8 cellular contexts compared by ENCODE assay signal in the genomic region with DNA sequence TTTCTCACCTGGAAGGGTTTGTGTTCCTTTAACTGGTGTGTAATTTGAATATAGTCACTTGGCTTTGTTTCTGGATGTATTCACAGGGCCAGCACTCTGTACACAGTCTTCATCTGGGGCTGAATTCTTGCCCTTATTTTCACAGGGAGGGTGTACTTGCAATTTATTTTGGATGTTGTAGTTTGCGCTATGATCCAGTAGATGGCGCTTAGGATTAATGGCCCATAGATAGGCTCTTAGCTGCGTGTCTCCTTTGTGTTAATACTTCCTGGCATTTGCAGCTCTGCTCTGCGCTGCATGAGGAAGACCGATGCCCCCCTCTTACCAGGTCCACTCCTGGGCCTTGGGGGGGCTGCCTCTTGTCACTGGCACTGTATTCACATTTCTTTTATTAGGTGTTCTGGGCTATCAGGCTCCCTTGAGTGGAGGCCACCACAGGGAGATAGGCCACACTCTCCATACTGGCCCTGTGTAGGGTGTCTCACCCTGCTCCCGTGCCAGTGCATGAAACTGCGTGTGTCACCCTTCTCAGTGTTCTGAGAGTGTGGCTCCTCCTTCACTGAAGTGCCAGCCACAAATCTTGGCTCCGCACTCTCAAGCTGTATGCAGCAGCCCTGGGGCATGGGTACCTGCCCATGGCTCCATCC.
A peak's percentile ranks its signal among the peaks of the same experiment; 100 is the strongest.
DNase-seq lines count a peak whose midpoint lies in the region; ATAC-seq, FAIRE-seq and TF ChIP-seq lines count a peak whose summit lies in the region.

No MANE protein-coding gene starts in this region.

- no peak overlapping the region for H2AFZ ChIP-seq in osteoblast (ENCODE audit: low read length)

- no peaks in the 10 kb centered on the region for H3K36me3 ChIP-seq in osteoblast (ENCODE audit: insufficient read depth, low read length)

- no peaks in the 10 kb centered on the region for H3K9me3 Mint-ChIP-seq in endothelial cell (ENCODE audit: unreplicated experiment)

- H3K4me2 ChIP-seq in osteoblast (ENCODE audit: insufficient read depth, low read length), result no peak overlapping the region

- H3K27ac ChIP-seq in osteoblast (ENCODE audit: low read depth, low read length), result no peak overlapping the region

- H3K27me3 Mint-ChIP-seq in endothelial cell (ENCODE audit: unreplicated experiment), result peaks cover 3% of the 10 kb centered on the region

- H3K79me2 ChIP-seq in osteoblast (ENCODE audit: insufficient read depth, low read length), result no peaks in the 10 kb centered on the region

- FAIRE-seq in GM19239 (lab: Jason Lieb, UNC), result peak; percentile 80

- ATAC-seq in HG03103 (IDR thresholded peaks at IDR 0.05; ENCODE audit: low read depth, unreplicated experiment) (peak; percentile 88), HG03045 (IDR thresholded peaks at IDR 0.05; ENCODE audit: unreplicated experiment) (no peak)

- H3K4me1 Mint-ChIP-seq in endothelial cell (ENCODE audit: unreplicated experiment), result no peaks in the 10 kb centered on the region

- no peaks in the 10 kb centered on the region for H3K27me3 ChIP-seq in osteoblast (ENCODE audit: insufficient read depth, low read length)

- TF ChIP-seq CTCF in endothelial cell (IDR thresholded peaks at IDR 0.05; ENCODE audit: unreplicated experiment) (peak; percentile 63), osteoblast (IDR thresholded peaks at IDR 0.05; ENCODE audit: extremely low read depth, low read depth, low read length) (peak; percentile 66)

- no peaks in the 10 kb centered on the region for H3K36me3 Mint-ChIP-seq in endothelial cell (ENCODE audit: low read depth, unreplicated experiment)

- no peaks in the 10 kb centered on the region for H4K20me1 ChIP-seq in osteoblast (ENCODE audit: insufficient read depth, low read length)

- H3K27ac Mint-ChIP-seq in endothelial cell (ENCODE audit: unreplicated experiment), result no peak overlapping the region

- H3K9me3 ChIP-seq in osteoblast (ENCODE audit: low read depth, low read length), result no peaks in the 10 kb centered on the region

- no peak overlapping the region for H3K4me3 Mint-ChIP-seq in endothelial cell (ENCODE audit: unreplicated experiment)

- DNase-seq in NCI-H510A treated with DMSO at 0.1 percent for 48 hours (lab: John Stamatoyannopoulos, UW), result peak; percentile 15
- no peak for DNase-seq in NCI-H510A (lab: John Stamatoyannopoulos, UW)
- no peak for DNase-seq in GM19239 (ENCODE audit: insufficient read length, low spot score)
- peak; percentile 30 for DNase-seq in NOMO-1 treated with DMSO at 0.1 percent for 48 hours (lab: John Stamatoyannopoulos, UW; ENCODE audit: unreplicated experiment)
- peak; percentile 19 for DNase-seq in endothelial cell (ENCODE audit: low spot score)
- DNase-seq in osteoblast (ENCODE audit: insufficient read length, low spot score, missing footprints), result no peak

- H3K4me3 ChIP-seq in osteoblast (ENCODE audit: insufficient read depth, low read length), result no peak overlapping the region

- H3K4me1 ChIP-seq in osteoblast (ENCODE audit: insufficient read depth, low read length), result no peaks in the 10 kb centered on the region

Comparison
In these comparisons a context has a peak if more than half of its experiments do, and no peak if none do; other contexts are left out.
1. DNase-seq: peak in NCI-H510A treated with DMSO at 0.1 percent for 48 hours (single experiment), NOMO-1 treated with DMSO at 0.1 percent for 48 hours (single experiment) and endothelial cell (single experiment); none in NCI-H510A (single experiment), GM19239 (single experiment) and osteoblast (single experiment).